Comparison of ENCODE assay signal across 1 cellular context in the genomic region with DNA sequence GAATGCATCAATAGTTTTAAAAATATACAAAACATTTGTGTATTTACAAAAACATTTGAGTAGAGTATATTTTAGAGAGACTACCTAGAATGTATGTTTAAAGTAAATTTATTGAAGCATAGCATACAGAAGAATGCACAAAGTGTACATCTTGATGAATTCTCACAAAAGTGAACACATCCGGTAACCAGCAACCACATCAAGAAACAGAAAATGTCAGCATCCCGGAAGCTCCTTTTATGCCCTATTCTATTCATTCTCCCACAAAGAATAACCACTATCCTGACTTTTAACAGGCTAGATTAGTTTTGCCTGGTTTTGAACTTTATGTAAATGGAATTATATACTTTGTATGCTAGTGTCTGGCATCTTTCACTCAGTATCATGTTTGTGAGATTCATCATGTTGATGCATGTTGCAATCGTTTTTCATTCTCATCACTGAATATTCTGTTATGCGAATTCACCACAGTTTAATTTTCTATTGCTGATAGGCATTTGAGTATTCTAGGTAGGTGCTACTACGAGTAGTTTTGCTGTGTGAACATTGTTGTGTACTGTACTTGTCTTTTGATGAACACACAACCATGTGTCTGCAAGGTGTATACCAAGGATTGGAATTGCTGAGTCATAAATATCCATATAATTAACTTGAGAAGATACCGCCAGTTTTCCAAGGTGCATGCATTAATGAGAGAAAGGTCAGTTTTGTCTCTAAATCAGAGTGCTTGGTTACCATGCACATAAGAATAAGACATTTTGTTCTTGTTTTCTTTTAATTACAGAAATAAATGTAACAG.
A peak's percentile ranks its signal among the peaks of the same experiment; 100 is the strongest.
TF ChIP-seq lines count a peak whose summit lies in the region.

No MANE protein-coding gene starts in this region.

TF ChIP-seq in HepG2, 621 proteins besides CTCF, POLR2A, EP300 and RAD21 (continued from another document):
- TF ChIP-seq, protein P1, sequence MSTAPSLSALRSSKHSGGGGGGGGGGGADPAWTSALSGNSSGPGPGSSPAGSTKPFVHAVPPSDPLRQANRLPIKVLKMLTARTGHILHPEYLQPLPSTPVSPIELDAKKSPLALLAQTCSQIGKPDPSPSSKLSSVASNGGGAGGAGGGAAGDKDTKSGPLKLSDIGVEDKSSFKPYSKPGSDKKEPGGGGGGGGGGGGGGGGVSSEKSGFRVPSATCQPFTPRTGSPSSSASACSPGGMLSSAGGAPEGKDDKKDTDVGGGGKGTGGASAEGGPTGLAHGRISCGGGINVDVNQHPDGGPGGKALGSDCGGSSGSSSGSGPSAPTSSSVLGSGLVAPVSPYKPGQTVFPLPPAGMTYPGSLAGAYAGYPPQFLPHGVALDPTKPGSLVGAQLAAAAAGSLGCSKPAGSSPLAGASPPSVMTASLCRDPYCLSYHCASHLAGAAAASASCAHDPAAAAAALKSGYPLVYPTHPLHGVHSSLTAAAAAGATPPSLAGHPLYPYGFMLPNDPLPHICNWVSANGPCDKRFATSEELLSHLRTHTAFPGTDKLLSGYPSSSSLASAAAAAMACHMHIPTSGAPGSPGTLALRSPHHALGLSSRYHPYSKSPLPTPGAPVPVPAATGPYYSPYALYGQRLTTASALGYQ (CRISPR knock-in tag; IDR thresholded peaks at IDR 0.05): no peak
- TF ChIP-seq MAFK (conservative IDR thresholded peaks at IDR 0.05 in 1 of 2, IDR thresholded peaks at IDR 0.05 in 1 of 2; ENCODE audit: low read length in 2 of 2) (0 out of 4 replicates have a peak, but pooled peaks have one; percentile 21 to 26), ETS1 (CRISPR knock-in tag; IDR thresholded peaks at IDR 0.05) (no peak), FOSL2 (CRISPR knock-in tag; IDR thresholded peaks at IDR 0.05) (no peak), NFE2L2 (IDR thresholded peaks at IDR 0.05; ENCODE audit: low read length) (0 out of 2 replicates have a peak, but pooled peaks have one; percentile 12), TEAD2 (CRISPR knock-in tag; IDR thresholded peaks at IDR 0.05) (no peak)
